ENCODE assay signal across 1 cellular context in the genomic region with DNA sequence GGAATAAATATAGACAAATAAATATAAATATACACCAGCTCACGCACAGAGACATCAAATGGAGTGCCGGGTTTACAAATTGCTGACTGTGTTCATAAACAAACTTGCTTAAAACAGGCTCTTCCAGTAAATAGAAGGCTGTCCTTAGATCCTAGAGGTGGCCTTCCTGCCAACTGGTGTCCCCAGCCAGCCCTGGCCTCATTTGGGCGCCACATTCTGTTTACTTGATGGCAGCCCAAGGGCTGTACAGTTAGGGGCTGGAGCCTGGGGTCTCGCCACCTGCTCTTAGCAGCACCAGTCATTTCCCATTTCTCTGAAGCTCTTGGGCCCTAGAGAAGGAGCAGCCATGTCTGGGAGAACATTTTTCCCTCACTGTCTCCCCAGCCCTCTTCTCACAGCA.
TF ChIP-seq lines count a peak whose summit lies in the region.

No MANE protein-coding gene starts in this region.

TF ChIP-seq in K562, 482 proteins besides CTCF, POLR2A, EP300 and RAD21:
- TF ChIP-seq ZNF316 (IDR thresholded peaks at IDR 0.05) (peak; percentile 41; the same call in 1 of the 2 replicates), ZZZ3 (IDR thresholded peaks at IDR 0.05) (no peak)
